Comparison of ENCODE assay signal across 10 cellular contexts in genomic region chr2:219247678-219248642, GRCh38. TPM values are rescaled to one million over a fixed set of nuclear protein-coding genes. Genes with fewer than 3 reads are reported as not detected.
A peak's percentile ranks its signal among the peaks of the same experiment; 100 is the strongest.
DNase-seq lines count a peak whose midpoint lies in the region; ATAC-seq and TF ChIP-seq lines count a peak whose summit lies in the region.
"Had no signal": no experiment of that assay in that cellular context is flagged by ENCODE, and none has a peak within 500 bp of the region (broad histone marks: within the 10 kb centered on the region; RNA-seq: fewer than 3 reads in every experiment).

No MANE protein-coding gene starts in this region.

- peak overlapping the region; percentile 91 for H3K27ac Mint-ChIP-seq in stimulated activated naive B cell treated with anti-CD40 and anti-IgM and Interleukin-4, amounts not matched to agents 10 μg/mL and 1 μg/mL and 100 μg/mL, for 72 hours

- DNase-seq in activated T-cell treated with anti-CD3 and anti-CD28 coated beads for 24 hours (ENCODE audit: low read depth): peak; percentile 54
- DNase-seq in left lung: no peak
- peak; percentile 50 for DNase-seq in stimulated activated naive B cell treated with anti-CD40 and anti-IgM and Interleukin-4, amounts not matched to agents 10 μg/mL and 1 μg/mL and 100 μg/mL, for 72 hours
- DNase-seq in C1 segment of cervical spinal cord (lab: John Stamatoyannopoulos, UW): no peak
- no peak for DNase-seq in EL
- no peak for DNase-seq in DMS 273 (lab: John Stamatoyannopoulos, UW; ENCODE audit: unreplicated experiment)

- intact Hi-C loops in left lung (cut with DNase I): no loop called here

- H3K4me1 ChIP-seq in left lung: peaks cover 36 to 83% of the 10 kb centered on the region in 2 donors

- no peaks in the 10 kb centered on the region for H3K27me3 ChIP-seq in left lung

- H3K9me3 ChIP-seq in KOPT-K1 (ENCODE audit: insufficient read depth, low read length, poor library complexity, severe bottlenecking): no peaks in the 10 kb centered on the region
- H3K9me3 ChIP-seq in left lung: no peaks in the 10 kb centered on the region

- H3K27ac ChIP-seq in KOPT-K1 (ENCODE audit: low read depth, low read length, poor library complexity, severe bottlenecking): peak overlapping the region; percentile 12
- peak overlapping the region; percentile 92 to 97 for H3K27ac ChIP-seq in left lung

- peak overlapping the region in 1 of 2 donors; percentile 16 for H3K4me3 ChIP-seq in left lung

- H3K4me3 Mint-ChIP-seq in stimulated activated naive B cell treated with anti-CD40 and anti-IgM and Interleukin-4, amounts not matched to agents 10 μg/mL and 1 μg/mL and 100 μg/mL, for 72 hours: peak overlapping the region; percentile 64 to 70

- H3K27me3 Mint-ChIP-seq in stimulated activated naive B cell treated with anti-CD40 and anti-IgM and Interleukin-4, amounts not matched to agents 10 μg/mL and 1 μg/mL and 100 μg/mL, for 72 hours: no peaks in the 10 kb centered on the region

- no peak for TF ChIP-seq CTCF in left lung (IDR thresholded peaks at IDR 0.05)

- no peaks in the 10 kb centered on the region for H3K36me3 ChIP-seq in KOPT-K1 (ENCODE audit: insufficient read depth, low read length)
- H3K36me3 ChIP-seq in left lung: peaks cover 0 to 36% of the 10 kb centered on the region in 2 donors

- ATAC-seq in left lung (no peak), HG03175 (IDR thresholded peaks at IDR 0.05; ENCODE audit: unreplicated experiment) (no peak)
- peak; percentile 66 to 72 for ATAC-seq in stimulated activated naive B cell treated with anti-CD40 and anti-IgM and Interleukin-4, amounts not matched to agents 10 μg/mL and 1 μg/mL and 100 μg/mL, for 72 hours (replicated peaks)
- ATAC-seq: right cardiac atrium had no signal

- H3K9me3 Mint-ChIP-seq in stimulated activated naive B cell treated with anti-CD40 and anti-IgM and Interleukin-4, amounts not matched to agents 10 μg/mL and 1 μg/mL and 100 μg/mL, for 72 hours: no peaks in the 10 kb centered on the region

- peaks cover 40 to 56% of the 10 kb centered on the region in 2 donors for H3K36me3 Mint-ChIP-seq in stimulated activated naive B cell treated with anti-CD40 and anti-IgM and Interleukin-4, amounts not matched to agents 10 μg/mL and 1 μg/mL and 100 μg/mL, for 72 hours

- H3K4me1 Mint-ChIP-seq in stimulated activated naive B cell treated with anti-CD40 and anti-IgM and Interleukin-4, amounts not matched to agents 10 μg/mL and 1 μg/mL and 100 μg/mL, for 72 hours: peaks cover 65 to 74% of the 10 kb centered on the region in 2 donors

RNA-seq across cellular contexts. Expression of gene STK16, which starts 2.7 kb away (rescaled TPM):
- total RNA-seq in left lung: 10 to 100 TPM; 23.9 to 26.3 TPM

RNA-seq across cellular contexts. Expression of gene GLB1L, which starts 2.7 kb away (rescaled TPM):
- 10 to 100 TPM in 1 of 2 donors, 1 to 10 TPM in 1; 9.9 to 11.9 TPM for total RNA-seq in left lung

RNA-seq across cellular contexts. Expression of gene TUBA4B, which starts 5.1 kb away (rescaled TPM):
- total RNA-seq in left lung: 1 to 10 TPM in 1 of 2 donors, not detected in 1; 3.0 TPM
- total RNA-seq: astrocyte, right cardiac atrium had no signal

RNA-seq across cellular contexts. Expression of gene TUBA4A, which starts 5.8 kb away (rescaled TPM):
- 10 to 100 TPM; 65.0 to 84.0 TPM for total RNA-seq in left lung

RNA-seq across cellular contexts. Expression of gene ANKZF1, which starts 18.4 kb away (rescaled TPM):
- total RNA-seq in left lung: 10 to 100 TPM; 34.5 to 36.5 TPM

Comparison
In these comparisons a context has a peak if more than half of its experiments do, and no peak if none do; other contexts are left out.
1. DNase-seq: peak in activated T-cell treated with anti-CD3 and anti-CD28 coated beads for 24 hours (single experiment) and stimulated activated naive B cell treated with anti-CD40 and anti-IgM and Interleukin-4, amounts not matched to agents 10 μg/mL and 1 μg/mL and 100 μg/mL, for 72 hours (single experiment); none in left lung (0 of 2), C1 segment of cervical spinal cord (0 of 14), EL (single experiment) and DMS 273 (single experiment).
2. ATAC-seq: peak in stimulated activated naive B cell treated with anti-CD40 and anti-IgM and Interleukin-4, amounts not matched to agents 10 μg/mL and 1 μg/mL and 100 μg/mL, for 72 hours (2 of 2); none in left lung (single experiment) and HG03175 (single experiment).